Comparison of ENCODE assay signal across 26 cellular contexts in genomic region chr1:176959461-176959860, GRCh38.
"Had no signal": no experiment of that assay in that cellular context is flagged by ENCODE, and none has a peak within 500 bp of the region (broad histone marks: within the 10 kb centered on the region; RNA-seq: fewer than 3 reads in every experiment).

No MANE protein-coding gene starts in this region.

- H2AFZ ChIP-seq: hepatocyte had no signal

- H3K27ac ChIP-seq: adrenal gland, brain microvascular endothelial cell, coronary artery, hepatocyte, pancreas, psoas muscle, sigmoid colon, thoracic aorta had no signal

- H3K27me3 ChIP-seq: adrenal gland, brain microvascular endothelial cell, dorsolateral prefrontal cortex, hepatocyte, pancreas, sigmoid colon had no signal

- H3K36me3 ChIP-seq: adrenal gland, brain microvascular endothelial cell, pancreas, sigmoid colon, thoracic aorta had no signal

- H3K4me1 ChIP-seq: adrenal gland, pancreas, psoas muscle, sigmoid colon had no signal

- H3K9me3 ChIP-seq: adrenal gland, pancreas, psoas muscle, sigmoid colon, thoracic aorta had no signal

- H3K4me3 ChIP-seq: adrenal gland, coronary artery, dorsolateral prefrontal cortex, hepatocyte, pancreas, psoas muscle, sigmoid colon, thoracic aorta had no signal

- DNase-seq: activated CD4-positive, alpha-beta memory T cell treated with anti-CD3 and anti-CD28 coated beads for 36 hours; activated CD4-positive, alpha-beta T cell treated with anti-CD3 and anti-CD28 coated beads for 48 hours; activated CD8-positive, alpha-beta memory T cell treated with anti-CD3 and anti-CD28 coated beads, Interleukin-2, amount 50 U/mL, for 4 hours; activated effector memory CD4-positive, alpha-beta T cell treated with anti-CD3 and anti-CD28 coated beads, Interleukin-2, amount 50 U/mL, for 16 hours; activated naive CD4-positive, alpha-beta T cell treated with anti-CD3 and anti-CD28 coated beads for 36 hours; activated naive CD8-positive, alpha-beta T cell treated with anti-CD3 and anti-CD28 coated beads for 36 hours; activated T-cell treated with anti-CD3 and anti-CD28 coated beads, Interleukin-2, amount 50 U/mL, for 1 hour; adrenal gland; aorta; brain microvascular endothelial cell; dorsolateral prefrontal cortex; effector memory CD4-positive, alpha-beta T cell; glutamatergic neuron; left colon; midbrain; naive thymus-derived CD4-positive, alpha-beta T cell; pancreas; psoas muscle; sigmoid colon; small intestine; stimulated activated CD4-positive, alpha-beta T cell treated with anti-CD3 and anti-CD28 coated beads, Interleukin-4, amount 100 ng/mL, for 24 hours; trophoblast cell had no signal

- H3K4me2 ChIP-seq: hepatocyte had no signal

- ATAC-seq: left colon; naive thymus-derived CD4-positive, alpha-beta T cell; psoas muscle; stimulated activated effector memory CD8-positive, alpha-beta T cell treated with anti-CD3 and anti-CD28 coated beads, Interleukin-12 subunit alpha, Interleukin-12 subunit beta, amount 100 ng/mL, for 72 hours had no signal
